In genomic region chr19:4327877-4328242, GRCh38 we compare ENCODE assay signal across 9 cellular contexts. TPM values are rescaled to one million over a fixed set of nuclear protein-coding genes. Genes with fewer than 3 reads are reported as not detected.
DNase-seq lines count a peak whose midpoint lies in the region; ATAC-seq, FAIRE-seq and TF ChIP-seq lines count a peak whose summit lies in the region.
"Had no signal": no experiment of that assay in that cellular context is flagged by ENCODE, and none has a peak within 500 bp of the region (broad histone marks: within the 10 kb centered on the region; RNA-seq: fewer than 3 reads in every experiment).

No MANE protein-coding gene starts in this region.

- no peak overlapping the region for H3K4me2 ChIP-seq in PC-9

- H3K4me3 ChIP-seq in GM06990 (replicated peaks; ENCODE audit: low read depth, low read length): peak overlapping the region; percentile 33
- peak overlapping the region; percentile 66 for H3K4me3 ChIP-seq in HUES6 (ENCODE audit: low read depth, low read length)
- H3K4me3 ChIP-seq in esophagus squamous epithelium: peak overlapping the region; percentile 20 to 64 (median 36)
- H3K4me3 ChIP-seq in pancreas: peak overlapping the region; percentile 10 to 33 (median 16)
- no peak overlapping the region for H3K4me3 ChIP-seq in PC-9

- H3K27ac ChIP-seq in HUES6 (ENCODE audit: low read depth, low read length) (no peak overlapping the region), esophagus squamous epithelium (peak overlapping the region in 3 of 4 donors; percentile 34 to 59 (median 38)), pancreas (peak overlapping the region in 2 of 4 donors; percentile 23 to 38), PC-9 (no peak overlapping the region)

- H3K36me3 ChIP-seq in GM06990 (ENCODE audit: control insufficient read depth, insufficient read depth, low read length): no peaks in the 10 kb centered on the region
- peaks cover 11% of the 10 kb centered on the region; the same call in 1 of the 2 replicates for H3K36me3 ChIP-seq in HUES6 (ENCODE audit: control insufficient read depth, insufficient read depth, low read length)
- peaks cover 0 to 72% (median 0%) of the 10 kb centered on the region in 3 donors for H3K36me3 ChIP-seq in esophagus squamous epithelium
- H3K36me3 ChIP-seq in pancreas: no peaks in the 10 kb centered on the region
- no peaks in the 10 kb centered on the region for H3K36me3 ChIP-seq in PC-9 (ENCODE audit: low read depth)

- DNase-seq in GM06990 (ENCODE audit: extremely low read depth, insufficient read length): no peak
- DNase-seq in esophagus squamous epithelium (lab: John Stamatoyannopoulos, UW): no peak
- no peak for DNase-seq in pancreas
- no peak for DNase-seq in NCI-H510A treated with DMSO at 0.1 percent for 48 hours (lab: John Stamatoyannopoulos, UW)
- DNase-seq in PC-9: no peak
- DNase-seq in frontal cortex (ENCODE audit: low spot score in 2 of 2): no peak

- ATAC-seq in pancreas (peak; percentile 19 to 57 (median 30)), HG03342 (IDR thresholded peaks at IDR 0.05; ENCODE audit: unreplicated experiment) (no peak)

- H3F3A ChIP-seq in PC-9 (ENCODE audit: insufficient read depth, low read depth): no peaks in the 10 kb centered on the region

- H3K27me3 ChIP-seq in GM06990 (replicated peaks; ENCODE audit: control insufficient read depth, insufficient read depth, low read length) (no peaks in the 10 kb centered on the region), HUES6 (ENCODE audit: control insufficient read depth, insufficient read depth, low read length) (no peaks in the 10 kb centered on the region), esophagus squamous epithelium (peaks cover 0 to 30% (median 0%) of the 10 kb centered on the region in 4 donors), pancreas (no peaks in the 10 kb centered on the region), PC-9 (ENCODE audit: insufficient read depth, low read depth) (no peaks in the 10 kb centered on the region)

- H3K9me2 ChIP-seq in PC-9 (ENCODE audit: insufficient read depth): no peaks in the 10 kb centered on the region

- H3K79me2 ChIP-seq in PC-9 (ENCODE audit: low read depth): no peaks in the 10 kb centered on the region

- no peaks in the 10 kb centered on the region for H4K20me1 ChIP-seq in PC-9 (ENCODE audit: insufficient read depth)

- CTCF ChIA-PET in PC-9 (lab: Charles Lee): no interaction called here

- TF ChIP-seq CTCF in GM06990 (IDR thresholded peaks at IDR 0.05; ENCODE audit: insufficient read depth, low read length, poor library complexity, severe bottlenecking) (no peak), esophagus squamous epithelium (IDR thresholded peaks at IDR 0.05) (no peak), pancreas (IDR thresholded peaks at IDR 0.05) (no peak), PC-9 (conservative IDR thresholded peaks at IDR 0.05) (no peak)

- H3K4me1 ChIP-seq in HUES6 (ENCODE audit: control insufficient read depth, insufficient read depth, low read length): 0 out of 2 replicates have a peak, but pooled peaks cover 3% of the 10 kb centered on the region
- peaks cover 11 to 28% (median 15%) of the 10 kb centered on the region in 3 donors for H3K4me1 ChIP-seq in esophagus squamous epithelium
- no peaks in the 10 kb centered on the region for H3K4me1 ChIP-seq in pancreas
- no peaks in the 10 kb centered on the region for H3K4me1 ChIP-seq in PC-9 (replicated peaks; ENCODE audit: insufficient read depth)

- no TSS peak for BruUV-seq in PC-9 (replicated peaks; lab: Mats Ljungman, UMichigan)

- TF ChIP-seq POLR2A in esophagus squamous epithelium (IDR thresholded peaks at IDR 0.05): no peak

- no peaks in the 10 kb centered on the region for H3K9me3 ChIP-seq in HUES6 (ENCODE audit: control insufficient read depth, insufficient read depth, low read depth, low read length)
- no peaks in the 10 kb centered on the region for H3K9me3 ChIP-seq in esophagus squamous epithelium
- no peaks in the 10 kb centered on the region for H3K9me3 ChIP-seq in pancreas
- H3K9me3 ChIP-seq in PC-9 (ENCODE audit: insufficient read depth, low read depth): no peaks in the 10 kb centered on the region

- 26 to 47% methylated on average over 7 of the region's 13 CpGs for WGBS in esophagus squamous epithelium, 2 donors
- 6 to 17% methylated on average over 13 of the region's 13 CpGs for WGBS in pancreas, 2 donors

- FAIRE-seq in pancreas (lab: Jason Lieb, UNC) (no peak), frontal cortex (lab: Jason Lieb, UNC) (no peak)

- peak overlapping the region; percentile 34 for H3K9ac ChIP-seq in HUES6 (ENCODE audit: low read length)

- H2AFZ ChIP-seq in PC-9: no peak overlapping the region

- intact Hi-C loops in esophagus squamous epithelium (cut with DNase I): no loop called here
- intact Hi-C loops in pancreas (cut with DNase I): no loop called here
- intact Hi-C loops in PC-9 (cut with micrococcal nuclease; ENCODE audit: unreplicated experiment): no loop called here

- POLR2A ChIA-PET in PC-9 (lab: Charles Lee; ENCODE audit: unreplicated experiment): no interaction called here

RNA-seq across cellular contexts. Expression of gene STAP2, which starts 10.8 kb away (rescaled TPM):
- 100 to 1,000 TPM in 1 of 4 donors, 10 to 100 TPM in 3; 61.4 to 131 (median 82.5) TPM for total RNA-seq in esophagus squamous epithelium
- 10 to 100 TPM; 17.4 to 45.4 (median 23.3) TPM for total RNA-seq in pancreas
- polyA plus RNA-seq in pancreas: 10 to 100 TPM; 46.6 to 65.5 TPM
- total RNA-seq in PC-9 (2021): 26.9 and 29.8 TPM in 2 replicates
- 0.82 TPM for total RNA-seq in frontal cortex

RNA-seq across cellular contexts. Expression of gene MPND, which starts 15.5 kb away (rescaled TPM):
- 10 to 100 TPM in 1 of 4 donors, 1 to 10 TPM in 3; 2.5 to 11.1 (median 6.5) TPM for total RNA-seq in esophagus squamous epithelium
- total RNA-seq in pancreas: 10 to 100 TPM; 11.8 to 20.0 (median 14.9) TPM
- 10 to 100 TPM; 16.7 to 18.9 TPM for polyA plus RNA-seq in pancreas
- 12.6 and 19.1 TPM in 2 replicates for total RNA-seq in PC-9 (2021)
- 18.8 TPM for total RNA-seq in frontal cortex

RNA-seq across cellular contexts. Expression of gene FSD1, which starts 23.5 kb away (rescaled TPM):
- total RNA-seq in esophagus squamous epithelium (under 1 TPM in 2 of 4 donors, not detected in 2; 0.18 to 0.61 TPM), pancreas (under 1 TPM in 1 of 6 donors, not detected in 5; 0.50 TPM), PC-9 (2021) (not detected in 2 replicates), frontal cortex (38.7 TPM)
- under 1 TPM in 1 of 2 donors, not detected in 1; 0.21 TPM for polyA plus RNA-seq in pancreas
- total RNA-seq: NCI-H460 had no signal

RNA-seq across cellular contexts. Expression of gene TMIGD2, which starts 25.7 kb away (rescaled TPM):
- under 1 TPM in 3 of 4 donors, not detected in 1; 0.22 to 0.76 (median 0.38) TPM for total RNA-seq in esophagus squamous epithelium
- total RNA-seq in pancreas: under 1 TPM in 2 of 6 donors, not detected in 4; 0.16 to 0.28 TPM
- not detected for polyA plus RNA-seq in pancreas
- not detected in 2 replicates for total RNA-seq in PC-9 (2021)
- total RNA-seq in frontal cortex: not detected
- total RNA-seq: NCI-H460 had no signal

RNA-seq across cellular contexts. Expression of gene SHD, which starts 48.8 kb away (rescaled TPM):
- not detected for total RNA-seq in esophagus squamous epithelium
- not detected for total RNA-seq in pancreas
- not detected for polyA plus RNA-seq in pancreas
- total RNA-seq in PC-9 (2021): not detected in 2 replicates
- 2.0 TPM for total RNA-seq in frontal cortex
- total RNA-seq: NCI-H460 had no signal

Comparison
In these comparisons a context has a peak if more than half of its experiments do, and no peak if none do; other contexts are left out.
1. H3K27ac ChIP-seq: peak in esophagus squamous epithelium (3 of 4); none in HUES6 (single experiment) and PC-9 (single experiment).
2. RNA of gene STAP2, which starts 10.8 kb away (total RNA-seq): 61.4 to 131 TPM in esophagus squamous epithelium, 26.9 to 29.8 TPM in PC-9 and 17.4 to 45.4 TPM in pancreas; 0.82 TPM in frontal cortex (single experiment); every median in the first group is over 10 times any median in the second.
3. RNA of gene FSD1, which starts 23.5 kb away (total RNA-seq): 38.7 TPM in frontal cortex (single experiment); 0.18 to 0.61 TPM in esophagus squamous epithelium, 0.50 TPM in pancreas and not detected in PC-9; every median in the first group is over 10 times any median in the second.